15 cellular contexts compared by ENCODE assay signal in genomic region chr11:102223859-102224258, GRCh38.
A peak's percentile ranks its signal among the peaks of the same experiment; 100 is the strongest.
DNase-seq lines count a peak whose midpoint lies in the region; ATAC-seq and TF ChIP-seq lines count a peak whose summit lies in the region.
"Had no signal": no experiment of that assay in that cellular context is flagged by ENCODE, and none has a peak within 500 bp of the region (broad histone marks: within the 10 kb centered on the region; RNA-seq: fewer than 3 reads in every experiment).

No MANE protein-coding gene starts in this region.

- H3K27ac Mint-ChIP-seq in GM23338 (peak overlapping the region; percentile 8; the same call in 1 of the 2 replicates), nephron progenitor cell (peak overlapping the region; percentile 26)
- H3K27ac Mint-ChIP-seq: activated T-helper 2 cell treated with anti-CD3 and anti-CD28 coated beads, Interferon-gamma antibody, Interleukin-2, Interleukin-4, amounts not matched to agents 10 μg/mL and 5 μg/mL and 100 μg/mL, durations not matched to agents 14 hours and 24 hours and 36 hours; B cell; IgD-negative memory B cell; stimulated activated memory B cell treated with anti-CD40 and anti-IgM and Interleukin-4, amounts not matched to agents 10 μg/mL and 1 μg/mL and 100 μg/mL, for 72 hours had no signal

- no peaks in the 10 kb centered on the region for H3K9me3 ChIP-seq in OCI-LY3 (ENCODE audit: insufficient read depth, low read length)

- no peak overlapping the region for H3K27ac ChIP-seq in GM23338 (ENCODE audit: low read depth)
- H3K27ac ChIP-seq in OCI-LY3 (ENCODE audit: low read length) = no peak overlapping the region
- H3K27ac ChIP-seq in epithelial cell of prostate = peak overlapping the region; percentile 97
- H3K27ac ChIP-seq: dorsolateral prefrontal cortex had no signal

- H3K27me3 ChIP-seq in GM23338 (ENCODE audit: insufficient read depth) (no peaks in the 10 kb centered on the region), OCI-LY3 (ENCODE audit: low read depth, low read length) (no peaks in the 10 kb centered on the region)
- H3K27me3 ChIP-seq: dorsolateral prefrontal cortex had no signal

- H3K79me2 ChIP-seq in GM23338 (replicated peaks; ENCODE audit: insufficient read depth) (no peaks in the 10 kb centered on the region; the same call in 1 of the 2 replicates), OCI-LY3 (ENCODE audit: low read length) (no peaks in the 10 kb centered on the region)

- no peaks in the 10 kb centered on the region for H3K36me3 ChIP-seq in GM23338 (ENCODE audit: insufficient read depth)
- H3K36me3 ChIP-seq in OCI-LY3 (replicated peaks; ENCODE audit: low read depth, low read length) = no peaks in the 10 kb centered on the region

- H3K4me3 ChIP-seq in GM23338 (no peak overlapping the region), OCI-LY3 (ENCODE audit: low read length) (no peak overlapping the region)
- H3K4me3 ChIP-seq: dorsolateral prefrontal cortex had no signal

- no peaks in the 10 kb centered on the region for H3F3A ChIP-seq in GM23338 (replicated peaks; ENCODE audit: low read depth)

- no peak for DNase-seq in GM23338 (ENCODE audit: low spot score)
- DNase-seq in epithelial cell of prostate (ENCODE audit: low read depth, low spot score) = peak; percentile 91
- DNase-seq in nephron progenitor cell = no peak
- no peak for DNase-seq in germinal center (ENCODE audit: low spot score)
- no peak for DNase-seq in amygdala (lab: John Stamatoyannopoulos, UW)
- no peak for DNase-seq in NCI-H446 treated with DMSO at 0.1 percent for 48 hours (lab: John Stamatoyannopoulos, UW)
- DNase-seq in SHP77 treated with DMSO at 0.1 percent for 48 hours (lab: John Stamatoyannopoulos, UW) = no peak
- DNase-seq: dorsolateral prefrontal cortex, NCI-H1092 treated with DMSO at 0.1 percent for 48 hours, NCI-H226 had no signal

- H3K4me1 Mint-ChIP-seq in GM23338 = peaks cover 28% of the 10 kb centered on the region
- peaks cover 9% of the 10 kb centered on the region for H3K4me1 Mint-ChIP-seq in nephron progenitor cell
- H3K4me1 Mint-ChIP-seq: B cell; stimulated activated memory B cell treated with anti-CD40 and anti-IgM and Interleukin-4, amounts not matched to agents 10 μg/mL and 1 μg/mL and 100 μg/mL, for 72 hours had no signal

- H2AFZ ChIP-seq in GM23338 (no peak overlapping the region), OCI-LY3 (ENCODE audit: low read depth, low read length) (0 out of 2 replicates have a peak overlapping the region, but pooled peaks have one; percentile 21)

- no peaks in the 10 kb centered on the region for H3K9me3 Mint-ChIP-seq in GM23338
- H3K9me3 Mint-ChIP-seq in nephron progenitor cell = no peaks in the 10 kb centered on the region
- H3K9me3 Mint-ChIP-seq: activated T-helper 2 cell treated with anti-CD3 and anti-CD28 coated beads, Interferon-gamma antibody, Interleukin-2, Interleukin-4, amounts not matched to agents 10 μg/mL and 5 μg/mL and 100 μg/mL, durations not matched to agents 14 hours and 24 hours and 36 hours; stimulated activated memory B cell treated with anti-CD40 and anti-IgM and Interleukin-4, amounts not matched to agents 10 μg/mL and 1 μg/mL and 100 μg/mL, for 72 hours had no signal

- no peak overlapping the region for H3K4me3 Mint-ChIP-seq in GM23338
- H3K4me3 Mint-ChIP-seq in nephron progenitor cell = no peak overlapping the region
- H3K4me3 Mint-ChIP-seq: B cell; IgD-negative memory B cell; stimulated activated memory B cell treated with anti-CD40 and anti-IgM and Interleukin-4, amounts not matched to agents 10 μg/mL and 1 μg/mL and 100 μg/mL, for 72 hours had no signal

- H3K27me3 Mint-ChIP-seq in GM23338 (ENCODE audit: insufficient read depth, low read depth, poor library complexity) (peaks cover 7% of the 10 kb centered on the region), nephron progenitor cell (ENCODE audit: low read depth, poor library complexity) (peaks cover 2% of the 10 kb centered on the region)

- H4K20me1 ChIP-seq in GM23338 (replicated peaks; ENCODE audit: insufficient read depth) (no peaks in the 10 kb centered on the region), OCI-LY3 (ENCODE audit: insufficient read depth, low read length) (no peaks in the 10 kb centered on the region)

- TF ChIP-seq CTCF in GM23338 (conservative IDR thresholded peaks at IDR 0.05; ENCODE audit: low read depth in 2 of 2) = no peak
- no peak for TF ChIP-seq CTCF in OCI-LY3 (IDR thresholded peaks at IDR 0.05; ENCODE audit: low read depth, low read length)
- no peak for TF ChIP-seq CTCF in nephron progenitor cell (IDR thresholded peaks at IDR 0.05)

- H3K9me2 ChIP-seq in GM23338 (ENCODE audit: insufficient read depth) = no peaks in the 10 kb centered on the region

- H3K36me3 Mint-ChIP-seq in GM23338 (ENCODE audit: low read depth) (peaks cover 49% of the 10 kb centered on the region), nephron progenitor cell (ENCODE audit: low read depth) (peaks cover 77% of the 10 kb centered on the region)
- H3K36me3 Mint-ChIP-seq: stimulated activated memory B cell treated with anti-CD40 and anti-IgM and Interleukin-4, amounts not matched to agents 10 μg/mL and 1 μg/mL and 100 μg/mL, for 72 hours had no signal

- H3K9ac ChIP-seq in OCI-LY3 (ENCODE audit: low read length) = no peak overlapping the region

- 0 out of 2 replicates have a peak, but pooled peaks cover 10% of the 10 kb centered on the region for H3K4me1 ChIP-seq in GM23338 (ENCODE audit: insufficient read depth)
- H3K4me1 ChIP-seq in OCI-LY3 (ENCODE audit: low read length) = no peaks in the 10 kb centered on the region

- no peak overlapping the region for H3K4me2 ChIP-seq in GM23338
- no peak overlapping the region for H3K4me2 ChIP-seq in OCI-LY3 (ENCODE audit: low read length)

- ATAC-seq in GM23338 = no peak
- ATAC-seq: stimulated activated memory B cell treated with anti-CD40 and anti-IgM and Interleukin-4, amounts not matched to agents 10 μg/mL and 1 μg/mL and 100 μg/mL, for 72 hours had no signal

TF ChIP-seq in GM23338, 12 proteins besides CTCF, POLR2A, EP300 and RAD21:
- no peak for TF ChIP-seq STAT1 (IDR thresholded peaks at IDR 0.05; ENCODE audit: unreplicated experiment)
- TF ChIP-seq POLR2AphosphoS5 (IDR thresholded peaks at IDR 0.05; ENCODE audit: low read depth) = no peak
- TF ChIP-seq ZNF114 (CRISPR knock-in tag; IDR thresholded peaks at IDR 0.05) = no peak
- TF ChIP-seq ZNF462 (CRISPR knock-in tag; IDR thresholded peaks at IDR 0.05) = no peak
